Comparison of ENCODE assay signal across 8 cellular contexts in the genomic region with DNA sequence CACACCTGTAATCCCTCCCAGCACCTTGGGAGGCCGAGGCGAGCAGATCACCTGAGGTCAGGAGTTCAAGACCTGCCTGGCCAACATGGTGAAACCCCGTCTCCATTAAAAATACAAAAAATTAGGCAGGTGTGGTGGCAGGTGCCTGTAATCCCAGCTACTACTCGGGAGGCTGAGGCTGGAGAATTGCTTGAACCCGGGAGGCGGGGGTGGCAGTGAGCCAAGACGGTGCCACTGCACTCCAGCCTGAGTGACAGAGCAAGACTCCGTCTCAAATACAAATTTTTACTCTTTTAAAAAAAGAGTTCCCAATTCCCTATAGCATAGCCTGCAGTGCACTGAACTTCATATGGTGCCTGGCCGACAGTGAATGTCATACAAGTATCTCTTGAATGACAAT. TPM values are rescaled to one million over a fixed set of nuclear protein-coding genes. Genes with fewer than 3 reads are reported as not detected.
A peak's percentile ranks its signal among the peaks of the same experiment; 100 is the strongest.
DNase-seq lines count a peak whose midpoint lies in the region; ATAC-seq and TF ChIP-seq lines count a peak whose summit lies in the region.
"Not testable (repeated sequence)": the region's sequence is repeated elsewhere in the genome, so short reads cannot be mapped to it uniquely, and the experiment has no call there.

No MANE protein-coding gene starts in this region.

- H3K9me3 Mint-ChIP-seq in CD4-positive, CD25-positive, alpha-beta regulatory T cell; HFFc6; activated T-cell treated with anti-CD3 and anti-CD28 coated beads, Interleukin-2, amount 50 U/mL, for 72 hours; chondrocyte (ENCODE audit: low read depth); naive thymus-derived CD8-positive, alpha-beta T cell; stimulated activated naive CD8-positive, alpha-beta T cell treated with anti-CD3 and anti-CD28 coated beads, Interleukin-15, amount 100 ng/mL, for 72 hours: not testable (repeated sequence)

- peak overlapping the region; percentile 100 for H3K4me3 ChIP-seq in CD4-positive, CD25-positive, alpha-beta regulatory T cell (ENCODE audit: low read depth, low read length)
- H3K4me3 ChIP-seq in RWPE2 (ENCODE audit: severe bottlenecking): peak overlapping the region; percentile 70
- not testable (repeated sequence) for H3K4me3 ChIP-seq in cardiac muscle cell

- H3K4me3 Mint-ChIP-seq in CD4-positive, CD25-positive, alpha-beta regulatory T cell: peak overlapping the region; percentile 91 to 99 (median 99)
- H3K4me3 Mint-ChIP-seq in HFFc6 (peak overlapping the region; percentile 96), chondrocyte (ENCODE audit: unreplicated experiment) (peak overlapping the region; percentile 99)
- peak overlapping the region; percentile 83 to 96 for H3K4me3 Mint-ChIP-seq in activated T-cell treated with anti-CD3 and anti-CD28 coated beads, Interleukin-2, amount 50 U/mL, for 72 hours
- H3K4me3 Mint-ChIP-seq in naive thymus-derived CD8-positive, alpha-beta T cell: peak overlapping the region; percentile 86 to 100 (median 98)
- H3K4me3 Mint-ChIP-seq in stimulated activated naive CD8-positive, alpha-beta T cell treated with anti-CD3 and anti-CD28 coated beads, Interleukin-15, amount 100 ng/mL, for 72 hours: peak overlapping the region; percentile 87 to 98

- not testable (repeated sequence) for TF ChIP-seq CTCF in HFFc6 (IDR thresholded peaks at IDR 0.05); RWPE2 (IDR thresholded peaks at IDR 0.05; ENCODE audit: poor library complexity, severe bottlenecking); chondrocyte (IDR thresholded peaks at IDR 0.05); cardiac muscle cell (IDR thresholded peaks at IDR 0.05; ENCODE audit: low read depth, low read length)

- not testable (repeated sequence) for ATAC-seq in CD4-positive, CD25-positive, alpha-beta regulatory T cell (ENCODE audit: low read depth in 2 of 2); RWPE2 (ENCODE audit: low read depth); activated T-cell treated with anti-CD3 and anti-CD28 coated beads, Interleukin-2, amount 50 U/mL, for 72 hours (replicated peaks in 1 of 2); naive thymus-derived CD8-positive, alpha-beta T cell; stimulated activated naive CD8-positive, alpha-beta T cell treated with anti-CD3 and anti-CD28 coated beads, Interleukin-15, amount 100 ng/mL, for 72 hours

- not testable (repeated sequence) for H3K27ac ChIP-seq in CD4-positive, CD25-positive, alpha-beta regulatory T cell (ENCODE audit: insufficient read depth, low read length, poor library complexity, severe bottlenecking); RWPE2 (ENCODE audit: poor library complexity, severe bottlenecking)
- peak overlapping the region; percentile 96 for H3K27ac ChIP-seq in cardiac muscle cell

- POLR2A ChIA-PET in naive thymus-derived CD8-positive, alpha-beta T cell (lab: Charles Lee): interaction anchor here (1.2 kb wide), 1 partner anchor 1205 kb away, joined by 4 read pairs; a partner anchor contains a TSS

- peak overlapping the region in 2 of 3 donors; percentile 56 to 95 for H3K27ac Mint-ChIP-seq in CD4-positive, CD25-positive, alpha-beta regulatory T cell
- peak overlapping the region; percentile 71; the same call in 1 of the 2 replicates for H3K27ac Mint-ChIP-seq in HFFc6
- H3K27ac Mint-ChIP-seq in activated T-cell treated with anti-CD3 and anti-CD28 coated beads, Interleukin-2, amount 50 U/mL, for 72 hours: peak overlapping the region; percentile 73
- not testable (repeated sequence) for H3K27ac Mint-ChIP-seq in chondrocyte (ENCODE audit: unreplicated experiment); stimulated activated naive CD8-positive, alpha-beta T cell treated with anti-CD3 and anti-CD28 coated beads, Interleukin-15, amount 100 ng/mL, for 72 hours
- H3K27ac Mint-ChIP-seq in naive thymus-derived CD8-positive, alpha-beta T cell: peak overlapping the region in 4 of 10 donors; percentile 3 to 99 (median 60)

- peaks cover 40% of the 10 kb centered on the region for H3K4me1 ChIP-seq in CD4-positive, CD25-positive, alpha-beta regulatory T cell (ENCODE audit: control insufficient read depth, insufficient read depth, low read length, poor library complexity, severe bottlenecking)
- H3K4me1 ChIP-seq in RWPE2 (ENCODE audit: insufficient read depth, poor library complexity, severe bottlenecking) (peaks cover 16% of the 10 kb centered on the region), cardiac muscle cell (ENCODE audit: low read depth) (peaks cover 22% of the 10 kb centered on the region)

- H3K27me3 Mint-ChIP-seq in CD4-positive, CD25-positive, alpha-beta regulatory T cell; HFFc6 (ENCODE audit: insufficient read depth); activated T-cell treated with anti-CD3 and anti-CD28 coated beads, Interleukin-2, amount 50 U/mL, for 72 hours (ENCODE audit: low read depth); chondrocyte (ENCODE audit: low read depth); naive thymus-derived CD8-positive, alpha-beta T cell; stimulated activated naive CD8-positive, alpha-beta T cell treated with anti-CD3 and anti-CD28 coated beads, Interleukin-15, amount 100 ng/mL, for 72 hours: not testable (repeated sequence)

- DNase-seq in CD4-positive, CD25-positive, alpha-beta regulatory T cell; HFFc6; RWPE2 (ENCODE audit: low spot score); activated T-cell treated with anti-CD3 and anti-CD28 coated beads, Interleukin-2, amount 50 U/mL, for 72 hours; chondrocyte (ENCODE audit: low spot score); cardiac muscle cell (ENCODE audit: low read depth in 1 of 2, low spot score in 1 of 2); naive thymus-derived CD8-positive, alpha-beta T cell; stimulated activated naive CD8-positive, alpha-beta T cell treated with anti-CD3 and anti-CD28 coated beads, Interleukin-15, amount 100 ng/mL, for 72 hours: not testable (repeated sequence)

- not testable (repeated sequence) for H3K36me3 Mint-ChIP-seq in CD4-positive, CD25-positive, alpha-beta regulatory T cell; HFFc6 (ENCODE audit: low read depth); activated T-cell treated with anti-CD3 and anti-CD28 coated beads, Interleukin-2, amount 50 U/mL, for 72 hours (ENCODE audit: insufficient read depth in 2 of 2); chondrocyte (ENCODE audit: low read depth); naive thymus-derived CD8-positive, alpha-beta T cell

- H3K4me1 Mint-ChIP-seq in CD4-positive, CD25-positive, alpha-beta regulatory T cell: peaks cover 47 to 70% (median 51%) of the 10 kb centered on the region in 4 donors
- H3K4me1 Mint-ChIP-seq in HFFc6 (ENCODE audit: low read depth): peaks cover 39% of the 10 kb centered on the region
- H3K4me1 Mint-ChIP-seq in activated T-cell treated with anti-CD3 and anti-CD28 coated beads, Interleukin-2, amount 50 U/mL, for 72 hours (ENCODE audit: low read depth): peaks cover 67% of the 10 kb centered on the region
- peaks cover 47% of the 10 kb centered on the region for H3K4me1 Mint-ChIP-seq in chondrocyte (ENCODE audit: low read depth)
- H3K4me1 Mint-ChIP-seq in naive thymus-derived CD8-positive, alpha-beta T cell: peaks cover 26 to 73% (median 62%) of the 10 kb centered on the region in 4 donors
- peaks cover 59% of the 10 kb centered on the region for H3K4me1 Mint-ChIP-seq in stimulated activated naive CD8-positive, alpha-beta T cell treated with anti-CD3 and anti-CD28 coated beads, Interleukin-15, amount 100 ng/mL, for 72 hours

- not testable (repeated sequence) for H3K36me3 ChIP-seq in CD4-positive, CD25-positive, alpha-beta regulatory T cell (ENCODE audit: control insufficient read depth, insufficient read depth, low read length); RWPE2 (ENCODE audit: low read depth); cardiac muscle cell

- H3K27me3 ChIP-seq in CD4-positive, CD25-positive, alpha-beta regulatory T cell (ENCODE audit: control insufficient read depth, insufficient read depth, low read length); RWPE2 (ENCODE audit: insufficient read depth, poor library complexity, severe bottlenecking); cardiac muscle cell: not testable (repeated sequence)

- not testable (repeated sequence) for H3K9me3 ChIP-seq in CD4-positive, CD25-positive, alpha-beta regulatory T cell (ENCODE audit: control insufficient read depth in 2 of 2, low read length in 2 of 2); RWPE2 (ENCODE audit: severe bottlenecking); cardiac muscle cell (ENCODE audit: low read depth)

RNA-seq across cellular contexts. Expression of a gene that starts 2.4 kb away (rescaled TPM):
- total RNA-seq in CD4-positive, CD25-positive, alpha-beta regulatory T cell: 53.9 TPM
- polyA plus RNA-seq in CD4-positive, CD25-positive, alpha-beta regulatory T cell: 10 to 100 TPM; 37.7 to 43.9 (median 41.8) TPM
- total RNA-seq in HFFc6 (2021; fragmentation: NEBNext Ultra II Directional; extraction: Animal tissue kit (Norgen Biotek cat#: 25700)): 10 to 100 TPM; 27.8 to 33.0 (median 30.1) TPM
- total RNA-seq in activated T-cell treated with anti-CD3 and anti-CD28 coated beads, Interleukin-2, amount 50 U/mL, for 72 hours: 10 to 100 TPM; 53.5 to 56.8 TPM
- total RNA-seq in chondrocyte (35.7 to 40.8 TPM (median 37.0 TPM) in 3 replicates), cardiac muscle cell (48.8 and 71.3 TPM in 2 replicates)
- polyA plus RNA-seq in cardiac muscle cell: 57.4 and 58.8 TPM in 2 replicates
- total RNA-seq in naive thymus-derived CD8-positive, alpha-beta T cell: 10 to 100 TPM; 42.7 to 47.3 TPM
- polyA plus RNA-seq in naive thymus-derived CD8-positive, alpha-beta T cell: 10 to 100 TPM; 32.1 to 43.5 (median 33.0) TPM
